Comparison of ENCODE assay signal across 8 cellular contexts in the genomic region with DNA sequence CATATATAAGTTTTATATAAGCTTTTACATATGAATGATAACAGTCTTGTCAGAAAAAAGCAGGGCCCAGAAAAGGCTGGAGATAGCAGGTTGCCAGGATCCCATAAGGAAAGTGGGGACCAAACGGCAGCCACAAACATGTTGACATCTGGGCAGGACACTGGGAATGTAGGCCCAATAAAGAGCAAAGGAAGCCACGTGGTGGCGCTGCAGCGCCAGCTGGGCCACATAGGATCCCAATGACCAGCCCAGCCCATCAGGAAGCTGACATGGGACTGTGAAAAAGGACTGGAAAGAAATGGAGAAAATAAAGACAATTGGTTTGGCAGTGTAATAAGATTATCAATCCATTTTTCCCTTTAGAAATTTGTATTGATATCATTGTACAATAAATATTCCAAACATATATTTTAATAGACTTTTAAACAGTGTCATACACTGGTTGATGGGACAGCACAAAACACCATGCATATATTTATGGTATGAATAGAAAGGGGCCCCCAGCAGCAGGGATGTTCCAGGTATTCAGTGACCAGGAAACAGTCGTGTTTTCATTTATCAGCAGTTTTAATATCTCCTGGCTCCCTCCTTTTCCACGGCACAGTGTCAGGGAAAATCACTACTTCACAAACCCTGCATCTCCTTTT.
DNase-seq lines count a peak whose midpoint lies in the region; ATAC-seq lines count a peak whose summit lies in the region.

No MANE protein-coding gene starts in this region.

- ATAC-seq in HG02870 (IDR thresholded peaks at IDR 0.05; ENCODE audit: unreplicated experiment), result peak; percentile 46

- DNase-seq in NCI-H187 (lab: John Stamatoyannopoulos, UW) (peak; percentile 57 to 69), NCI-H187 treated with DMSO at 0.1 percent for 48 hours (lab: John Stamatoyannopoulos, UW) (no peak), NCI-H2227 (lab: John Stamatoyannopoulos, UW; ENCODE audit: unreplicated experiment) (peak; percentile 83), amniotic stem cell (lab: John Stamatoyannopoulos, UW) (peak; percentile 53), hippocampal formation (lab: John Stamatoyannopoulos, UW) (peak; percentile 13 to 23), NK-92 (lab: John Stamatoyannopoulos, UW; ENCODE audit: unreplicated experiment) (no peak)
- DNase-seq in stimulated activated CD8-positive, alpha-beta memory T cell treated with anti-CD3 and anti-CD28 coated beads, Interleukin-4, amount 100 ng/mL, for 48 hours, result peak; percentile 37

Comparison
In these comparisons a context has a peak if more than half of its experiments do, and no peak if none do; other contexts are left out.
1. DNase-seq: peak in NCI-H187 (2 of 2), NCI-H2227 (single experiment), amniotic stem cell (single experiment), hippocampal formation (2 of 2) and stimulated activated CD8-positive, alpha-beta memory T cell treated with anti-CD3 and anti-CD28 coated beads, Interleukin-4, amount 100 ng/mL, for 48 hours (single experiment); none in NCI-H187 treated with DMSO at 0.1 percent for 48 hours (single experiment) and NK-92 (single experiment).